In the genomic region with DNA sequence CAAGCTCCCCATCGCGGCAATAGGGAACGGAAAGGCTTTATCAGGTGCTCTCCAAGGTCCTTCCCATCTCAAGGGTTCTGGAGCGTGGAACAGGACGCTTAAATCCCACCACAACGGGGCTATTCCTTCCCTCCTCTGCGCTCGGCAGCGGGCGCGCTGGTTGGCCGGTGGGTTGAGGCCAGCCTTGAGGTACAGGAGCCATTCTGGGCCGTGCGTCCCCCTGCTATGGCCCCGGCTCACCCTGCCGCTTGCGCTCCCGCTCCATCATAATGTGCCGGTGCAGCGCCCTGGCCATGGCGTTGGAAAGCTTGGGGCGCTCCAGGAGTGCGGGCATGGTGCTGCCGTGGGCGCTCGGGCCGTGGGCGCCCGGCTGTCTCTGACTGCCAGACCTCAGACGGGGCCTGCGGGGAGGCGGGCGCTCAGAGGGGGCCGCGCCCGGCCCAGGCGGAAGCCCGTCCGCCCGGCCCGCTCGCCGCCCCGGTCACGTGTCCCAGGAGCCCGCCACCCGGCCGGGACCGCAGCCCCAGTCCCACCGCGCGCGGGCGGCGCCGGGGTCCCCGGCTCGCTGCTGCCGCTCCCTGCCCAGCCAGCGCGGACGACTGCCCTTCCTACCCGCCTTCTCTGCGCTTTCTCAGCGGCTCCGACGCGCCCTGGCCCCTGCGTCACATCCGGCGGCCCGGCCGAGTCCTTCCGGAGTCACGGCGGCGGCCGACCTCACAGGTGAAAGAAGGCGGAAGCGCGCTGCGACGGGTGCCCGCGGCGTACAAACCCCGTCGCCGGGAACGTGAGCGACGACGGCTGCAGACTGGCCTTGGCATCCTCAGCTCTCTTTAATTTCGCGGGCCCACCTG, we compare ENCODE assay signal across 8 cellular contexts. TPM values are rescaled to one million over a fixed set of nuclear protein-coding genes. Genes with fewer than 3 reads are reported as not detected.
DNase-seq lines count a peak whose midpoint lies in the region; ATAC-seq and TF ChIP-seq lines count a peak whose summit lies in the region.

Gene GPS2, minus strand, starts transcription at position 642 of the 851 bp plus-strand sequence. Its CDS starts 308 bp downstream, at position 334.

- intact Hi-C loops in heart left ventricle (cut with DNase I): no loop called here

- DNase-seq in NCI-H1105 (lab: John Stamatoyannopoulos, UW): peak; percentile 93
- peak; percentile 86 to 95 (median 89) for DNase-seq in T-helper 17 cell
- DNase-seq in amniotic epithelial cell (ENCODE audit: low read depth): peak; percentile 67
- peak; percentile 93 to 97 (median 94) for DNase-seq in heart left ventricle
- DNase-seq in pons (ENCODE audit: low spot score): peak; percentile 70
- peak; percentile 88 for DNase-seq in tibial nerve (ENCODE audit: low spot score in 2 of 2)

- peak; percentile 82 to 96 for TF ChIP-seq EP300 in tibial nerve (IDR thresholded peaks at IDR 0.05)

- TF ChIP-seq CTCF in heart left ventricle (IDR thresholded peaks at IDR 0.05) (no peak), tibial nerve (IDR thresholded peaks at IDR 0.05) (peak in 2 of 5 experiments; percentile 33 to 45)

- H3K4me1 ChIP-seq in heart left ventricle (peaks cover 3 to 51% (median 36%) of the 10 kb centered on the region in 12 donors), tibial nerve (peaks cover 0 to 54% (median 26%) of the 10 kb centered on the region in 4 donors)

- H3K27ac Mint-ChIP-seq in T-helper 17 cell: peak within 1 kb of the TSS; percentile 97

- no peaks in the 10 kb centered on the region for H3K27me3 Mint-ChIP-seq in T-helper 17 cell

- peak within 1 kb of the TSS; percentile 97 for H3K4me3 Mint-ChIP-seq in T-helper 17 cell

- H3K36me3 ChIP-seq in heart left ventricle (peaks cover 3 to 85% (median 77%) of the 10 kb centered on the region in 9 donors), tibial nerve (peaks cover 7 to 84% (median 31%) of the 10 kb centered on the region in 3 donors)

- H3K4me3 ChIP-seq in heart left ventricle: peak within 1 kb of the TSS; percentile 76 to 98 (median 92)
- H3K4me3 ChIP-seq in tibial nerve: peak within 1 kb of the TSS; percentile 83 to 95 (median 92)

- WGBS in heart left ventricle, 4 donors: 0% methylated on average over 29 to 95 of the region's 95 CpGs
- 0% methylated on average over 24 to 83 of the region's 95 CpGs for WGBS in tibial nerve, 2 donors

- H3K36me3 Mint-ChIP-seq in T-helper 17 cell (ENCODE audit: low read depth): peaks cover 16% of the 10 kb centered on the region

- ATAC-seq in HG02571 (IDR thresholded peaks at IDR 0.05; ENCODE audit: unreplicated experiment) (peak; percentile 61), T-helper 17 cell (peak; percentile 83), heart left ventricle (peak; percentile 78 to 91 (median 89))

- peaks cover 45% of the 10 kb centered on the region for H3K4me1 Mint-ChIP-seq in T-helper 17 cell

- H3K9me3 ChIP-seq in T-helper 17 cell (ENCODE audit: control insufficient read depth, low read length, poor library complexity, severe bottlenecking) (no peaks in the 10 kb centered on the region), heart left ventricle (no peaks in the 10 kb centered on the region), tibial nerve (no peaks in the 10 kb centered on the region)

- TF ChIP-seq POLR2A in GM10847 (IDR thresholded peaks at IDR 0.05; ENCODE audit: extremely low read depth, insufficient read length): peak; percentile 79
- TF ChIP-seq POLR2A in heart left ventricle (IDR thresholded peaks at IDR 0.05): peak; percentile 26 to 87
- TF ChIP-seq POLR2A in tibial nerve (IDR thresholded peaks at IDR 0.05): peak; percentile 70 to 73

- H3K27me3 ChIP-seq in heart left ventricle (no peaks in the 10 kb centered on the region), tibial nerve (no peaks in the 10 kb centered on the region)

- H3K27ac ChIP-seq in heart left ventricle (peak within 1 kb of the TSS; percentile 90 to 99 (median 96)), tibial nerve (peak within 1 kb of the TSS; percentile 89 to 96 (median 93))

RNA-seq across cellular contexts. Expression of gene GPS2, which starts in this region (rescaled TPM):
- total RNA-seq in T-helper 17 cell (100 to 1,000 TPM in 1 of 2 donors, 10 to 100 TPM in 1; 96.5 to 104 TPM), heart left ventricle (100 to 1,000 TPM in 1 of 9 donors, 10 to 100 TPM in 8; 51.0 to 118 (median 61.2) TPM), tibial nerve (100 to 1,000 TPM in 1 of 4 donors, 10 to 100 TPM in 3; 36.1 to 108 (median 57.3) TPM)
- polyA plus RNA-seq in heart left ventricle: 10 to 100 TPM; 81.6 to 88.4 TPM

Comparison
In these comparisons a context has a peak if more than half of its experiments do, and no peak if none do; other contexts are left out.
1. Peak in every context shown above with its lines: DNase-seq, ATAC-seq, H3K4me3 ChIP-seq and H3K27ac ChIP-seq.